8 cellular contexts compared by ENCODE assay signal in genomic region chr1:51878616-51879336, GRCh38. TPM values are rescaled to one million over a fixed set of nuclear protein-coding genes. Genes with fewer than 3 reads are reported as not detected.
A peak's percentile ranks its signal among the peaks of the same experiment; 100 is the strongest.
DNase-seq lines count a peak whose midpoint lies in the region; TF ChIP-seq lines count a peak whose summit lies in the region.

A gene with protein sequence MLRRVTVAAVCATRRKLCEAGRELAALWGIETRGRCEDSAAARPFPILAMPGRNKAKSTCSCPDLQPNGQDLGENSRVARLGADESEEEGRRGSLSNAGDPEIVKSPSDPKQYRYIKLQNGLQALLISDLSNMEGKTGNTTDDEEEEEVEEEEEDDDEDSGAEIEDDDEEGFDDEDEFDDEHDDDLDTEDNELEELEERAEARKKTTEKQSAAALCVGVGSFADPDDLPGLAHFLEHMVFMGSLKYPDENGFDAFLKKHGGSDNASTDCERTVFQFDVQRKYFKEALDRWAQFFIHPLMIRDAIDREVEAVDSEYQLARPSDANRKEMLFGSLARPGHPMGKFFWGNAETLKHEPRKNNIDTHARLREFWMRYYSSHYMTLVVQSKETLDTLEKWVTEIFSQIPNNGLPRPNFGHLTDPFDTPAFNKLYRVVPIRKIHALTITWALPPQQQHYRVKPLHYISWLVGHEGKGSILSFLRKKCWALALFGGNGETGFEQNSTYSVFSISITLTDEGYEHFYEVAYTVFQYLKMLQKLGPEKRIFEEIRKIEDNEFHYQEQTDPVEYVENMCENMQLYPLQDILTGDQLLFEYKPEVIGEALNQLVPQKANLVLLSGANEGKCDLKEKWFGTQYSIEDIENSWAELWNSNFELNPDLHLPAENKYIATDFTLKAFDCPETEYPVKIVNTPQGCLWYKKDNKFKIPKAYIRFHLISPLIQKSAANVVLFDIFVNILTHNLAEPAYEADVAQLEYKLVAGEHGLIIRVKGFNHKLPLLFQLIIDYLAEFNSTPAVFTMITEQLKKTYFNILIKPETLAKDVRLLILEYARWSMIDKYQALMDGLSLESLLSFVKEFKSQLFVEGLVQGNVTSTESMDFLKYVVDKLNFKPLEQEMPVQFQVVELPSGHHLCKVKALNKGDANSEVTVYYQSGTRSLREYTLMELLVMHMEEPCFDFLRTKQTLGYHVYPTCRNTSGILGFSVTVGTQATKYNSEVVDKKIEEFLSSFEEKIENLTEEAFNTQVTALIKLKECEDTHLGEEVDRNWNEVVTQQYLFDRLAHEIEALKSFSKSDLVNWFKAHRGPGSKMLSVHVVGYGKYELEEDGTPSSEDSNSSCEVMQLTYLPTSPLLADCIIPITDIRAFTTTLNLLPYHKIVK (minus strand): TSS chr1:51878727. CDS start chr1:51878615, 112 bp downstream.

- no peak for TF ChIP-seq CTCF in HFF-Myc (IDR thresholded peaks at IDR 0.05; ENCODE audit: low read depth, low read length, missing control alignments)

- peak; percentile 99 for DNase-seq in GM04503 (ENCODE audit: low read depth)
- DNase-seq in HFF-Myc (ENCODE audit: extremely low read depth, low read depth) = peak; percentile 100
- DNase-seq in MV-4-11 (lab: John Stamatoyannopoulos, UW) = peak; percentile 99
- peak; percentile 100 for DNase-seq in SJSA1 (ENCODE audit: low read depth in 1 of 2, low spot score in 2 of 2)
- peak; percentile 91 to 98 (median 97) for DNase-seq in activated naive CD4-positive, alpha-beta T cell (lab: John Stamatoyannopoulos, UW)
- peak; percentile 100 for DNase-seq in foreskin melanocyte

- peaks cover 25% of the 10 kb centered on the region for H3K4me1 ChIP-seq in SJSA1 (replicated peaks)
- H3K4me1 ChIP-seq in neuron (ENCODE audit: insufficient read depth, low read length) = peaks cover 18% of the 10 kb centered on the region
- H3K4me1 ChIP-seq in subcutaneous abdominal adipose tissue (ENCODE audit: control insufficient read depth in 5 of 5, insufficient read depth in 5 of 5, low read length in 5 of 5) = peaks cover 0 to 42% (median 37%) of the 10 kb centered on the region in 5 donors

- H3K4me3 ChIP-seq in HFF-Myc (replicated peaks; ENCODE audit: low read depth, low read length) (peak within 1 kb of the TSS; percentile 87), SJSA1 (peak within 1 kb of the TSS; percentile 66), neuron (ENCODE audit: low read length) (peak within 1 kb of the TSS; percentile 66), subcutaneous abdominal adipose tissue (ENCODE audit: low read depth in 1 of 5, low read length in 5 of 5) (peak within 1 kb of the TSS; percentile 90 to 100 (median 99))

- H3K9ac ChIP-seq in subcutaneous abdominal adipose tissue (ENCODE audit: low read length in 5 of 5) = peak within 1 kb of the TSS; percentile 92 to 100 (median 99)

- peak within 1 kb of the TSS; percentile 95 for H3K27ac ChIP-seq in SJSA1
- peak within 1 kb of the TSS; percentile 98 for H3K27ac ChIP-seq in subcutaneous abdominal adipose tissue (ENCODE audit: low read depth, low read length)

- H3K36me3 ChIP-seq in SJSA1 (peaks cover 12% of the 10 kb centered on the region), neuron (ENCODE audit: insufficient read depth, low read length) (no peaks in the 10 kb centered on the region), subcutaneous abdominal adipose tissue (ENCODE audit: control insufficient read depth in 5 of 5, insufficient read depth in 5 of 5, low read length in 5 of 5) (peaks cover 0 to 2% (median 0%) of the 10 kb centered on the region in 5 donors)

- H3K9me3 ChIP-seq in SJSA1 (replicated peaks) (no peaks in the 10 kb centered on the region), neuron (ENCODE audit: low read length) (no peaks in the 10 kb centered on the region), subcutaneous abdominal adipose tissue (ENCODE audit: control insufficient read depth in 5 of 5, low read length in 5 of 5) (no peaks in the 10 kb centered on the region)

- peak within 1 kb of the TSS; percentile 97 for H2AFZ ChIP-seq in neuron (ENCODE audit: low read depth, low read length)

- H3K27me3 ChIP-seq in SJSA1 (replicated peaks) = no peaks in the 10 kb centered on the region
- peaks cover 7% of the 10 kb centered on the region for H3K27me3 ChIP-seq in neuron (ENCODE audit: insufficient read depth, low read length)
- peaks cover 0 to 8% (median 3%) of the 10 kb centered on the region in 5 donors for H3K27me3 ChIP-seq in subcutaneous abdominal adipose tissue (ENCODE audit: control insufficient read depth in 5 of 5, insufficient read depth in 4 of 5, low read length in 5 of 5)

RNA-seq across cellular contexts. Expression of the gene that starts here (rescaled TPM):
- 54.9 and 62.9 TPM in 2 replicates for total RNA-seq in SJSA1 (2014; rRNA removed; shearing (Covaris generic))

Comparison
In these comparisons a context has a peak if more than half of its experiments do, and no peak if none do; other contexts are left out.
1. Peak in every context shown above with its lines: DNase-seq, H3K4me3 ChIP-seq and H3K27ac ChIP-seq.